ENCODE assay signal across 12 cellular contexts in genomic region chr4:163611784-163612445, GRCh38.
DNase-seq lines count a peak whose midpoint lies in the region; ATAC-seq and TF ChIP-seq lines count a peak whose summit lies in the region.
"Had no signal": no experiment of that assay in that cellular context is flagged by ENCODE, and none has a peak within 500 bp of the region (broad histone marks: within the 10 kb centered on the region; RNA-seq: fewer than 3 reads in every experiment).

No MANE protein-coding gene starts in this region.

- no peak overlapping the region for H2AFZ ChIP-seq in mammary epithelial cell (ENCODE audit: low read depth, low read length)

- dilution Hi-C loops in mammary epithelial cell (cut with HindIII; ENCODE audit: low sequenced_read_pairs), result no loop called here

- CTCF ChIA-PET in mammary epithelial cell (lab: Charles Lee; ENCODE audit: low non-redundant PET) (no interaction called here), HEK293T (lab: Yijun Ruan, JAX) (no interaction called here)

- in situ Hi-C loops in mammary epithelial cell (cut with MboI; ENCODE audit: low sequenced_read_pairs in 2 of 2), result no loop called here

- ATAC-seq in HG02840 (IDR thresholded peaks at IDR 0.05; ENCODE audit: low FRiP score, unreplicated experiment) (peak; percentile 67), thoracic aorta (ENCODE audit: insufficient number of reproducible peaks, low FRiP score, low read depth) (no peak)
- ATAC-seq: activated T-helper 17 cell treated with anti-CD3 and anti-CD28 coated beads, Interleukin-2, amount 50 U/mL, for 72 hours had no signal

- no TSS peak for BruUV-seq in mammary epithelial cell (replicated peaks; lab: Mats Ljungman, UMichigan)

- no peaks in the 10 kb centered on the region for H3K36me3 ChIP-seq in breast epithelium
- H3K36me3 ChIP-seq in mammary epithelial cell (ENCODE audit: insufficient read depth, low read length), result no peaks in the 10 kb centered on the region
- no peaks in the 10 kb centered on the region for H3K36me3 ChIP-seq in thoracic aorta

- DNase-seq in breast epithelium (ENCODE audit: low spot score in 2 of 2), result no peak
- no peak for DNase-seq in mammary epithelial cell
- peak; percentile 71 for DNase-seq in NAMALWA (ENCODE audit: low spot score)
- no peak for DNase-seq in thoracic aorta (ENCODE audit: low spot score)
- no peak for DNase-seq in COLO668 (lab: John Stamatoyannopoulos, UW; ENCODE audit: unreplicated experiment)
- DNase-seq in HEK293T (ENCODE audit: extremely low spot score), result no peak
- no peak for DNase-seq in SKM-1 treated with dmso at 0.1 percent for 144 hours (lab: John Stamatoyannopoulos, UW; ENCODE audit: unreplicated experiment)
- DNase-seq: islet precursor cell, NCI-H2171 treated with DMSO at 0.1 percent for 48 hours, substantia nigra had no signal

- H3K9me3 ChIP-seq in breast epithelium (no peaks in the 10 kb centered on the region), mammary epithelial cell (replicated peaks; ENCODE audit: insufficient read depth, low read length) (no peaks in the 10 kb centered on the region), thoracic aorta (no peaks in the 10 kb centered on the region)

- H3K4me1 ChIP-seq in breast epithelium (no peaks in the 10 kb centered on the region), mammary epithelial cell (ENCODE audit: insufficient read depth, low read length) (no peaks in the 10 kb centered on the region), thoracic aorta (ENCODE audit: control insufficient read depth in 1 of 2, low read depth in 2 of 2) (no peaks in the 10 kb centered on the region)

- intact Hi-C loops in breast epithelium (cut with DNase I; ENCODE audit: low total_unique reads) (no loop called here), mammary epithelial cell (cut with micrococcal nuclease) (no loop called here)

- POLR2A ChIA-PET in HEK293T (lab: Yijun Ruan, JAX), result no interaction called here

- H3K79me2 ChIP-seq in mammary epithelial cell (ENCODE audit: insufficient read depth, low read length), result no peaks in the 10 kb centered on the region

- TF ChIP-seq POLR2A in breast epithelium (IDR thresholded peaks at IDR 0.05), result no peak

- H3K4me3 ChIP-seq in breast epithelium (peak overlapping the region in 2 of 3 donors; percentile 3 to 31), mammary epithelial cell (replicated peaks in 1 of 3; ENCODE audit: insufficient read depth in 1 of 3, low read depth in 2 of 3, low read length in 3 of 3) (no peak overlapping the region), thoracic aorta (peak overlapping the region; percentile 56)

- 65% methylated on average over 2 of the region's 2 CpGs for WGBS in mammary epithelial cell (ENCODE audit: low coverage, missing lambda C conversion rate)

- TF ChIP-seq CTCF in breast epithelium (IDR thresholded peaks at IDR 0.05), result no peak
- TF ChIP-seq CTCF in mammary epithelial cell (conservative IDR thresholded peaks at IDR 0.05 in 1 of 2, IDR thresholded peaks at IDR 0.05 in 1 of 2; ENCODE audit: extremely low read depth in 1 of 2, insufficient read depth in 1 of 2, low read depth in 1 of 2, low read length in 2 of 2), result no peak
- TF ChIP-seq CTCF in thoracic aorta (IDR thresholded peaks at IDR 0.05), result no peak

- no peaks in the 10 kb centered on the region for H4K20me1 ChIP-seq in mammary epithelial cell (ENCODE audit: insufficient read depth, low read length)

- H3K27me3 ChIP-seq in breast epithelium, result no peaks in the 10 kb centered on the region
- H3K27me3 ChIP-seq in mammary epithelial cell (ENCODE audit: insufficient read depth, low read length), result no peaks in the 10 kb centered on the region
- H3K27me3 ChIP-seq in thoracic aorta (replicated peaks; ENCODE audit: insufficient read depth), result no peaks in the 10 kb centered on the region

- H3K9ac ChIP-seq in mammary epithelial cell (ENCODE audit: insufficient read depth, low read length), result no peak overlapping the region

- H3K27ac ChIP-seq in breast epithelium, result no peak overlapping the region
- no peak overlapping the region for H3K27ac ChIP-seq in mammary epithelial cell (ENCODE audit: insufficient read depth, low read depth, low read length)
- H3K27ac ChIP-seq in thoracic aorta, result peak overlapping the region in 1 of 2 donors; percentile 40

- H3K4me2 ChIP-seq in mammary epithelial cell (ENCODE audit: insufficient read depth, low read depth, low read length), result no peak overlapping the region

TF ChIP-seq in HEK293T, 16 proteins besides CTCF, POLR2A, EP300 and RAD21:
- TF ChIP-seq BHLHE40 (IDR thresholded peaks at IDR 0.05; ENCODE audit: borderline replicate concordance), result no peak
- no peak for TF ChIP-seq ELF4 (IDR thresholded peaks at IDR 0.05)
- TF ChIP-seq SP1 (IDR thresholded peaks at IDR 0.05), result no peak
- TF ChIP-seq HDGF (IDR thresholded peaks at IDR 0.05; ENCODE audit: borderline replicate concordance), result no peak
- no peak for TF ChIP-seq LEF1 (IDR thresholded peaks at IDR 0.05; ENCODE audit: borderline replicate concordance)
- no peak for TF ChIP-seq L3MBTL2 (conservative IDR thresholded peaks at IDR 0.05)
- TF ChIP-seq FOXM1 (IDR thresholded peaks at IDR 0.05; ENCODE audit: borderline replicate concordance), result no peak
- no peak for TF ChIP-seq TARDBP (IDR thresholded peaks at IDR 0.05)
- no peak for TF ChIP-seq ZNF384 (IDR thresholded peaks at IDR 0.05)
- no peak for TF ChIP-seq PKNOX1 (IDR thresholded peaks at IDR 0.05)

Comparison
In these comparisons a context has a peak if more than half of its experiments do, and no peak if none do; other contexts are left out.
1. H3K4me3 ChIP-seq: peak in breast epithelium (2 of 3) and thoracic aorta (single experiment); none in mammary epithelial cell (0 of 3).